2 cellular contexts compared by ENCODE assay signal in the genomic region with DNA sequence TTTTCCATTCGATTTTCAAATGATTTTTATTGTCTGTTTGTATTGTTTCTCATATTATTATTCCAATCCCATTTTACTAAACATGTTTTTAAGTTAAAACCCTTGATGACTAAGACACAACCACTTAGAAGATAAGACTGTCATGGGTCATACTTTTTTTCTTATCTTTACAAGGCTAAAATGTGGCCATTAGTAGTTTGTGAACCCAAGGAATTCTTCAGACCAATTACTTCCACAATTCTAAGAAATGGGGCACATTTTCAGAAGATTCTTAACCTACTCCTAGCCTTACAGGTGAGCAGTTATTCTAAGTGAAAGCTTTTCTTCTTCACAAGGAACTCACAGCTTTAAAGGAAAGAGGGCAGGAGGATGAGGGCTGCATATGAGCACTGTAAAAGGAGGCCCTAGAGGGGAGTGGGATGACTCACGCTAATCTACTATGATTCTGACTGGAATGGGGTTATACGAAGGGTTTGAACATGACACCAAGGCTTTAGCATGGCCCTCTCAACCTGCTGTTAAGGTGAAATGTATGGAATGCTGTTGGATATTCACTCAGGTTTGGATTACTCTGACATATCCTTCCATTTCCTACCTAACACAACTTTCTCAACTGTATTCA.
TF ChIP-seq lines count a peak whose summit lies in the region.

No MANE protein-coding gene starts in this region.

TF ChIP-seq in HEK293, 187 proteins besides CTCF, POLR2A, EP300 and RAD21 (continued from another document):
- TF ChIP-seq, protein P1, sequence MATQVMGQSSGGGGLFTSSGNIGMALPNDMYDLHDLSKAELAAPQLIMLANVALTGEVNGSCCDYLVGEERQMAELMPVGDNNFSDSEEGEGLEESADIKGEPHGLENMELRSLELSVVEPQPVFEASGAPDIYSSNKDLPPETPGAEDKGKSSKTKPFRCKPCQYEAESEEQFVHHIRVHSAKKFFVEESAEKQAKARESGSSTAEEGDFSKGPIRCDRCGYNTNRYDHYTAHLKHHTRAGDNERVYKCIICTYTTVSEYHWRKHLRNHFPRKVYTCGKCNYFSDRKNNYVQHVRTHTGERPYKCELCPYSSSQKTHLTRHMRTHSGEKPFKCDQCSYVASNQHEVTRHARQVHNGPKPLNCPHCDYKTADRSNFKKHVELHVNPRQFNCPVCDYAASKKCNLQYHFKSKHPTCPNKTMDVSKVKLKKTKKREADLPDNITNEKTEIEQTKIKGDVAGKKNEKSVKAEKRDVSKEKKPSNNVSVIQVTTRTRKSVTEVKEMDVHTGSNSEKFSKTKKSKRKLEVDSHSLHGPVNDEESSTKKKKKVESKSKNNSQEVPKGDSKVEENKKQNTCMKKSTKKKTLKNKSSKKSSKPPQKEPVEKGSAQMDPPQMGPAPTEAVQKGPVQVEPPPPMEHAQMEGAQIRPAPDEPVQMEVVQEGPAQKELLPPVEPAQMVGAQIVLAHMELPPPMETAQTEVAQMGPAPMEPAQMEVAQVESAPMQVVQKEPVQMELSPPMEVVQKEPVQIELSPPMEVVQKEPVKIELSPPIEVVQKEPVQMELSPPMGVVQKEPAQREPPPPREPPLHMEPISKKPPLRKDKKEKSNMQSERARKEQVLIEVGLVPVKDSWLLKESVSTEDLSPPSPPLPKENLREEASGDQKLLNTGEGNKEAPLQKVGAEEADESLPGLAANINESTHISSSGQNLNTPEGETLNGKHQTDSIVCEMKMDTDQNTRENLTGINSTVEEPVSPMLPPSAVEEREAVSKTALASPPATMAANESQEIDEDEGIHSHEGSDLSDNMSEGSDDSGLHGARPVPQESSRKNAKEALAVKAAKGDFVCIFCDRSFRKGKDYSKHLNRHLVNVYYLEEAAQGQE (tag by site-specific recombination; IDR thresholded peaks at IDR 0.05) = no peak

TF ChIP-seq in GM12878, 131 proteins besides CTCF, POLR2A, EP300 and RAD21 (continued from another document):
- TF ChIP-seq, protein P2, sequence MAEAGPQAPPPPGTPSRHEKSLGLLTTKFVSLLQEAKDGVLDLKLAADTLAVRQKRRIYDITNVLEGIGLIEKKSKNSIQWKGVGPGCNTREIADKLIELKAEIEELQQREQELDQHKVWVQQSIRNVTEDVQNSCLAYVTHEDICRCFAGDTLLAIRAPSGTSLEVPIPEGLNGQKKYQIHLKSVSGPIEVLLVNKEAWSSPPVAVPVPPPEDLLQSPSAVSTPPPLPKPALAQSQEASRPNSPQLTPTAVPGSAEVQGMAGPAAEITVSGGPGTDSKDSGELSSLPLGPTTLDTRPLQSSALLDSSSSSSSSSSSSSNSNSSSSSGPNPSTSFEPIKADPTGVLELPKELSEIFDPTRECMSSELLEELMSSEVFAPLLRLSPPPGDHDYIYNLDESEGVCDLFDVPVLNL (IDR thresholded peaks at IDR 0.05; ENCODE audit: low read depth, low read length) = no peak
